ENCODE assay signal across 1 cellular context in the genomic region with DNA sequence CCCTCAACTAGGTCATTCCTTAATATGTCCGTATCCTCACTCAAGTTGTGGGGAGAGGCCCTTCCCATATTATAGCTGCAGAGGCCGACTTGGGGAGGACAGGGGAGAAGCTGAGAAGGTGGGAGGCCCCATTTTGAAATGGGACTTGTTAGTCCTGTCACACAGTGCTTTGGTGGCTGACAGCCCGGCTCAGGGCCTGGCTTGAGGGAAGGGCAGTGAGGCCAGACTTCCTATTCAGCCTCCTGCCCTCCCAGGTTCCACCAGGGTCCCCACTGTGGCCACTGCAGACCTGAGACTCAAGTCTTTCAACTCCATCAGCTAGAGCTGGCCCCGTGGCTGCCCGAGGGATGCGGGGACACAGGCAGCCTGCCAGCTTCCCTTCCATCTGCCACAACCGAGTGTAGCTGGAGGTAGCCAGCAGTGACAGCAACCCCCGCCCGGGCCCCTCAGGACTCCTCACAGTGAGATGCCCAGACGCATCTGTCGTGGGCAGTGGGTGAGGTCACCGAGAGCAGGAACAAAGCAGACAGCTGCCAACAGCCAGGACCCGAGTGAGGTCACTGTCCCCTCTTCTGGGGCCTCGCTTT.
TF ChIP-seq lines count a peak whose summit lies in the region.

No MANE protein-coding gene starts in this region.

TF ChIP-seq in SK-N-SH treated with all-trans-retinoic acid at 6 μM for 48 hours, 23 proteins besides CTCF, POLR2A, EP300 and RAD21 (continued from another document):
- TF ChIP-seq, protein P1, sequence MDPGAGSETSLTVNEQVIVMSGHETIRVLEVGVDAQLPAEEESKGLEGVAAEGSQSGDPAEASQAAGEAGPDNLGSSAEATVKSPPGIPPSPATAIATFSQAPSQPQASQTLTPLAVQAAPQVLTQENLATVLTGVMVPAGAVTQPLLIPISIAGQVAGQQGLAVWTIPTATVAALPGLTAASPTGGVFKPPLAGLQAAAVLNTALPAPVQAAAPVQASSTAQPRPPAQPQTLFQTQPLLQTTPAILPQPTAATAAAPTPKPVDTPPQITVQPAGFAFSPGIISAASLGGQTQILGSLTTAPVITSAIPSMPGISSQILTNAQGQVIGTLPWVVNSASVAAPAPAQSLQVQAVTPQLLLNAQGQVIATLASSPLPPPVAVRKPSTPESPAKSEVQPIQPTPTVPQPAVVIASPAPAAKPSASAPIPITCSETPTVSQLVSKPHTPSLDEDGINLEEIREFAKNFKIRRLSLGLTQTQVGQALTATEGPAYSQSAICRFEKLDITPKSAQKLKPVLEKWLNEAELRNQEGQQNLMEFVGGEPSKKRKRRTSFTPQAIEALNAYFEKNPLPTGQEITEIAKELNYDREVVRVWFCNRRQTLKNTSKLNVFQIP (CRISPR knock-in tag; IDR thresholded peaks at IDR 0.05; ENCODE audit: borderline replicate concordance, low read depth) = no peak
- TF ChIP-seq CSDC2 (CRISPR knock-in tag; IDR thresholded peaks at IDR 0.05) (no peak), BACH2 (CRISPR knock-in tag; IDR thresholded peaks at IDR 0.05; ENCODE audit: borderline replicate concordance) (no peak), TOX (CRISPR knock-in tag; IDR thresholded peaks at IDR 0.05; ENCODE audit: borderline replicate concordance) (no peak), ZNF8 (CRISPR knock-in tag; IDR thresholded peaks at IDR 0.05) (no peak)
